In the genomic region with DNA sequence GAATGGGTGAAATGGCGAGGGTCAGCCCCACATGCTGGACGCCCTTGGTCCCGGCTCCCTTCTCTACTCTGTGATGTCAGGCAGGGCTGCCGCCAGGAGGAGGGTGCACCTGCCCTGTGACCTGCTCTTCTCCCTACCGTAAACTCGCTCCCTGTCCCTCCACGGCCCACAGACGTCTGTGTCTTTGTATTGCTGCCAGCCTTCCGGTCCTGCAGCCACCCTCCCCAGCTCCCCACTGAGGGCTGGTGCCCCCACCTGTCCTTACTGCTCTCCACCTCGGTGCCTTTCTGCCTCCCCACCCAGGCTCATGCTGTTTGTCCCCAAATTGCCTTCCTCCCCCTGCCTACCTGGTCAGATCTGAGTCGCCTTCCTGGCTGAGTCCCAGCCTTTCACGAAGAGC, we compare ENCODE assay signal across 24 cellular contexts. TPM values are rescaled to one million over a fixed set of nuclear protein-coding genes. Genes with fewer than 3 reads are reported as not detected.
DNase-seq lines count a peak whose midpoint lies in the region; ATAC-seq and TF ChIP-seq lines count a peak whose summit lies in the region.
"Had no signal": no experiment of that assay in that cellular context is flagged by ENCODE, and none has a peak within 500 bp of the region (broad histone marks: within the 10 kb centered on the region; RNA-seq: fewer than 3 reads in every experiment).

No MANE protein-coding gene starts in this region.

- H3K36me3 Mint-ChIP-seq in activated naive CD8-positive, alpha-beta T cell treated with anti-CD3 and anti-CD28 coated beads, Interleukin-2, amount 10 ng/mL, durations not matched to agents 7 days and 5 days: no peaks in the 10 kb centered on the region
- no peaks in the 10 kb centered on the region for H3K36me3 Mint-ChIP-seq in activated naive CD8-positive, alpha-beta T cell treated with anti-CD3 and anti-CD28 coated beads for 36 hours
- H3K36me3 Mint-ChIP-seq in IgD-negative memory B cell: peaks cover 4% of the 10 kb centered on the region
- peaks cover 12% of the 10 kb centered on the region for H3K36me3 Mint-ChIP-seq in central memory CD8-positive, alpha-beta T cell (ENCODE audit: insufficient read depth)

- peaks cover 35% of the 10 kb centered on the region for H3K4me1 Mint-ChIP-seq in activated naive CD8-positive, alpha-beta T cell treated with anti-CD3 and anti-CD28 coated beads, Interleukin-2, amount 10 ng/mL, durations not matched to agents 7 days and 5 days
- H3K4me1 Mint-ChIP-seq in activated naive CD8-positive, alpha-beta T cell treated with anti-CD3 and anti-CD28 coated beads for 36 hours: peaks cover 18% of the 10 kb centered on the region
- H3K4me1 Mint-ChIP-seq in IgD-negative memory B cell: peaks cover 52 to 70% (median 56%) of the 10 kb centered on the region in 3 donors
- H3K4me1 Mint-ChIP-seq in central memory CD8-positive, alpha-beta T cell: peaks cover 64% of the 10 kb centered on the region

- no peak for DNase-seq in activated naive CD8-positive, alpha-beta T cell treated with anti-CD3 and anti-CD28 coated beads, Interleukin-2, amount 10 ng/mL, durations not matched to agents 7 days and 5 days
- DNase-seq in activated naive CD8-positive, alpha-beta T cell treated with anti-CD3 and anti-CD28 coated beads for 36 hours: no peak
- DNase-seq in central memory CD8-positive, alpha-beta T cell (ENCODE audit: low spot score in 2 of 2): no peak
- DNase-seq in suprapubic skin (ENCODE audit: low spot score in 2 of 2) (no peak), head of caudate nucleus (no peak), breast epithelium (ENCODE audit: low spot score in 2 of 2) (no peak)
- DNase-seq: ACHN; activated CD4-positive, CD25-positive, alpha-beta regulatory T cell; activated gamma-delta T cell treated with Interleukin-2 at 50 U/mL for 16 hours; cerebellar nuclear complex; effector CD8-positive, alpha-beta T cell; left cardiac atrium; mesendoderm; NCI-H2029; NCI-H446; SK-N-SH; T1000; thyroid gland had no signal

- H3K4me3 Mint-ChIP-seq in activated naive CD8-positive, alpha-beta T cell treated with anti-CD3 and anti-CD28 coated beads, Interleukin-2, amount 10 ng/mL, durations not matched to agents 7 days and 5 days: no peak overlapping the region
- H3K4me3 Mint-ChIP-seq in activated naive CD8-positive, alpha-beta T cell treated with anti-CD3 and anti-CD28 coated beads for 36 hours: no peak overlapping the region
- H3K4me3 Mint-ChIP-seq in IgD-negative memory B cell: peak overlapping the region; percentile 70 to 97 (median 88)
- H3K4me3 Mint-ChIP-seq in central memory CD8-positive, alpha-beta T cell: peak overlapping the region; percentile 69
- H3K4me3 Mint-ChIP-seq: nephron had no signal

- no peak for TF ChIP-seq POLR2A in suprapubic skin (IDR thresholded peaks at IDR 0.05)
- no peak for TF ChIP-seq POLR2A in breast epithelium (IDR thresholded peaks at IDR 0.05)

- TF ChIP-seq EP300 in suprapubic skin (IDR thresholded peaks at IDR 0.05): no peak

- TF ChIP-seq CTCF in suprapubic skin (IDR thresholded peaks at IDR 0.05): no peak
- no peak for TF ChIP-seq CTCF in breast epithelium (IDR thresholded peaks at IDR 0.05)

- 79% methylated on average over 12 of the region's 12 CpGs for WGBS in suprapubic skin

- intact Hi-C loops in head of caudate nucleus (cut with DNase I): no loop called here
- intact Hi-C loops in breast epithelium (cut with DNase I; ENCODE audit: low total_unique reads): no loop called here

- H3K27me3 ChIP-seq in suprapubic skin: peaks cover 14% of the 10 kb centered on the region
- H3K27me3 ChIP-seq in breast epithelium: no peaks in the 10 kb centered on the region
- H3K27me3 ChIP-seq: thyroid gland had no signal

- ATAC-seq in activated naive CD8-positive, alpha-beta T cell treated with anti-CD3 and anti-CD28 coated beads, Interleukin-2, amount 10 ng/mL, durations not matched to agents 7 days and 5 days (ENCODE audit: low read depth): no peak
- ATAC-seq in central memory CD8-positive, alpha-beta T cell (replicated peaks; ENCODE audit: extremely low read depth, poor library complexity, severe bottlenecking): no peak
- no peak for ATAC-seq in HG03460 (IDR thresholded peaks at IDR 0.05; ENCODE audit: unreplicated experiment)
- ATAC-seq: sciatic nerve had no signal

- H3K27me3 Mint-ChIP-seq in activated naive CD8-positive, alpha-beta T cell treated with anti-CD3 and anti-CD28 coated beads, Interleukin-2, amount 10 ng/mL, durations not matched to agents 7 days and 5 days: peaks cover 6% of the 10 kb centered on the region
- no peaks in the 10 kb centered on the region for H3K27me3 Mint-ChIP-seq in activated naive CD8-positive, alpha-beta T cell treated with anti-CD3 and anti-CD28 coated beads for 36 hours
- no peaks in the 10 kb centered on the region for H3K27me3 Mint-ChIP-seq in IgD-negative memory B cell
- H3K27me3 Mint-ChIP-seq in central memory CD8-positive, alpha-beta T cell: peaks cover 22% of the 10 kb centered on the region

- H3K27ac ChIP-seq in suprapubic skin: peak overlapping the region; percentile 2
- H3K27ac ChIP-seq in breast epithelium: no peak overlapping the region
- H3K27ac ChIP-seq: KMS-11, thyroid gland had no signal

- H3K4me3 ChIP-seq in suprapubic skin (no peak overlapping the region), breast epithelium (no peak overlapping the region)
- H3K4me3 ChIP-seq: thyroid gland had no signal

- H3K4me1 ChIP-seq in suprapubic skin: peaks cover 13% of the 10 kb centered on the region
- no peaks in the 10 kb centered on the region for H3K4me1 ChIP-seq in breast epithelium

- POLR2A ChIA-PET in activated naive CD8-positive, alpha-beta T cell treated with anti-CD3 and anti-CD28 coated beads, Interleukin-2, amount 10 ng/mL, durations not matched to agents 7 days and 5 days (lab: Charles Lee): no interaction called here

- H3K27ac Mint-ChIP-seq in activated naive CD8-positive, alpha-beta T cell treated with anti-CD3 and anti-CD28 coated beads, Interleukin-2, amount 10 ng/mL, durations not matched to agents 7 days and 5 days: peak overlapping the region; percentile 52
- no peak overlapping the region for H3K27ac Mint-ChIP-seq in activated naive CD8-positive, alpha-beta T cell treated with anti-CD3 and anti-CD28 coated beads for 36 hours
- peak overlapping the region; percentile 85 to 99 (median 96) for H3K27ac Mint-ChIP-seq in IgD-negative memory B cell
- peak overlapping the region; percentile 90 for H3K27ac Mint-ChIP-seq in central memory CD8-positive, alpha-beta T cell (ENCODE audit: low read depth)
- H3K27ac Mint-ChIP-seq: nephron had no signal

- H3K9me3 Mint-ChIP-seq in activated naive CD8-positive, alpha-beta T cell treated with anti-CD3 and anti-CD28 coated beads, Interleukin-2, amount 10 ng/mL, durations not matched to agents 7 days and 5 days: no peaks in the 10 kb centered on the region
- no peaks in the 10 kb centered on the region for H3K9me3 Mint-ChIP-seq in activated naive CD8-positive, alpha-beta T cell treated with anti-CD3 and anti-CD28 coated beads for 36 hours
- H3K9me3 Mint-ChIP-seq in IgD-negative memory B cell: peaks cover 0 to 2% (median 0%) of the 10 kb centered on the region in 3 donors
- H3K9me3 Mint-ChIP-seq in central memory CD8-positive, alpha-beta T cell: no peaks in the 10 kb centered on the region
- H3K9me3 Mint-ChIP-seq: nephron had no signal

- H3K36me3 ChIP-seq in suprapubic skin (no peaks in the 10 kb centered on the region), breast epithelium (no peaks in the 10 kb centered on the region)
- H3K36me3 ChIP-seq: thyroid gland had no signal

- H3K9me3 ChIP-seq in suprapubic skin (no peaks in the 10 kb centered on the region), breast epithelium (no peaks in the 10 kb centered on the region)
- H3K9me3 ChIP-seq: SK-N-SH, thyroid gland had no signal

RNA-seq across cellular contexts. Expression of a gene that starts 4.1 kb away (rescaled TPM):
- total RNA-seq in activated naive CD8-positive, alpha-beta T cell treated with anti-CD3 and anti-CD28 coated beads, Interleukin-2, amount 10 ng/mL, durations not matched to agents 7 days and 5 days: 1 to 10 TPM; 3.0 to 3.6 TPM
- total RNA-seq in activated naive CD8-positive, alpha-beta T cell treated with anti-CD3 and anti-CD28 coated beads for 36 hours: under 1 TPM in 1 of 2 experiments, not detected in 1; 0.44 TPM
- 79.3 TPM for polyA plus RNA-seq in IgD-negative memory B cell
- 1 to 10 TPM in 3 of 4 donors, under 1 TPM in 1; 0.98 to 2.4 (median 1.2) TPM for total RNA-seq in suprapubic skin
- under 1 TPM in 1 of 3 donors, not detected in 2; 0.73 TPM for total RNA-seq in breast epithelium
- total RNA-seq: glomerular endothelial cell, left cardiac atrium, sciatic nerve had no signal
- polyA plus RNA-seq: SK-N-SH had no signal

RNA-seq across cellular contexts. Expression of a gene that starts 38.9 kb away (rescaled TPM):
- not detected for total RNA-seq in activated naive CD8-positive, alpha-beta T cell treated with anti-CD3 and anti-CD28 coated beads, Interleukin-2, amount 10 ng/mL, durations not matched to agents 7 days and 5 days
- not detected for total RNA-seq in activated naive CD8-positive, alpha-beta T cell treated with anti-CD3 and anti-CD28 coated beads for 36 hours
- not detected for polyA plus RNA-seq in IgD-negative memory B cell
- not detected for total RNA-seq in suprapubic skin
- total RNA-seq in breast epithelium: not detected
- total RNA-seq: glomerular endothelial cell, left cardiac atrium, sciatic nerve, thyroid gland had no signal
- polyA plus RNA-seq: SK-N-SH had no signal

Comparison
In these comparisons a context has a peak if more than half of its experiments do, and no peak if none do; other contexts are left out.
1. H3K4me3 Mint-ChIP-seq: peak in IgD-negative memory B cell (4 of 4) and central memory CD8-positive, alpha-beta T cell (single experiment); none in activated naive CD8-positive, alpha-beta T cell treated with anti-CD3 and anti-CD28 coated beads, Interleukin-2, amount 10 ng/mL, durations not matched to agents 7 days and 5 days (single experiment) and activated naive CD8-positive, alpha-beta T cell treated with anti-CD3 and anti-CD28 coated beads for 36 hours (single experiment).